ENCODE assay signal across 27 cellular contexts in the genomic region with DNA sequence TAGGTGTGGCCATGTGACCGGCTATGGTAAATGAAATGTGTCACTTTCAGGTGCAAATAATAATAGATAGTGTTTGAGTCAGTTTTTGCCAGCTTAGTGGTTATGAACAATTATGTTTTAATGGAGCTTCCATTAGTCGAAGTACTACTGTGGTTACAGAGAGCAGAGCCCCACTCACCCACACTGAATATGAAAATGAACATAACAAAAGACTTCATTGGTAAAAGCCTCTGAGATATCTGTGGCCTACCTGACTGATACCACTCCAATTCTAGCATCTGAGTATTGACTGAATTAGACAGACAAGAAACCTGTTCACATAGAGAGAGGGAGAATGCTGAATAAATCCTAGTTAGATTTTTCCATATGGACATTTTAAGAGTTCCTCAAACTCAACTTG.
"Had no signal": no experiment of that assay in that cellular context is flagged by ENCODE, and none has a peak within 500 bp of the region (broad histone marks: within the 10 kb centered on the region; RNA-seq: fewer than 3 reads in every experiment).

No MANE protein-coding gene starts in this region.

- H2AFZ ChIP-seq: neural progenitor cell, parathyroid adenoma had no signal

- H3K27me3 Mint-ChIP-seq: stimulated activated naive B cell treated with anti-CD40 and anti-IgM and Interleukin-4, amounts not matched to agents 10 μg/mL and 1 μg/mL and 100 μg/mL, for 72 hours; stimulated activated naive CD8-positive, alpha-beta T cell treated with anti-CD3 and anti-CD28 coated beads, Interleukin-15, Interleukin-2, amounts not matched to agents 100 ng/mL and 50 ng/mL, for 24 hours had no signal

- H3K4me2 ChIP-seq: neural progenitor cell had no signal

- H3K9ac ChIP-seq: neural progenitor cell, parathyroid adenoma had no signal

- H3K27ac Mint-ChIP-seq: nephron; neural progenitor cell; progenitor cell of endocrine pancreas; stimulated activated effector memory CD8-positive, alpha-beta T cell treated with anti-CD3 and anti-CD28 coated beads, Interleukin-12 subunit alpha, Interleukin-12 subunit beta, amount 100 ng/mL, for 72 hours; stimulated activated naive B cell treated with anti-CD40 and anti-IgM and Interleukin-4, amounts not matched to agents 10 μg/mL and 1 μg/mL and 100 μg/mL, for 72 hours; stimulated activated naive CD8-positive, alpha-beta T cell treated with anti-CD3 and anti-CD28 coated beads, Interleukin-15, Interleukin-2, amounts not matched to agents 100 ng/mL and 50 ng/mL, for 24 hours had no signal

- H3K36me3 Mint-ChIP-seq: neural progenitor cell; stimulated activated effector memory CD8-positive, alpha-beta T cell treated with anti-CD3 and anti-CD28 coated beads, Interleukin-12 subunit alpha, Interleukin-12 subunit beta, amount 100 ng/mL, for 72 hours; stimulated activated naive B cell treated with anti-CD40 and anti-IgM and Interleukin-4, amounts not matched to agents 10 μg/mL and 1 μg/mL and 100 μg/mL, for 72 hours had no signal

- DNase-seq: occipital lobe; ovary; posterior cingulate gyrus; psoas muscle; right cardiac atrium; right lobe of liver; sigmoid colon; small intestine; stimulated activated CD4-positive, alpha-beta T cell treated with anti-CD3 and anti-CD28 coated beads, Interleukin-15, amount 100 ng/mL, for 24 hours; stimulated activated CD4-positive, alpha-beta T cell treated with anti-CD3 and anti-CD28 coated beads, Interleukin-2, amount 100 ng/mL, for 24 hours; stimulated activated CD4-positive, alpha-beta T cell treated with anti-CD3 and anti-CD28 coated beads, Interleukin-2, amount 100 ng/mL, for 48 hours; stimulated activated CD4-positive, alpha-beta T cell treated with anti-CD3 and anti-CD28 coated beads, Interleukin-4, amount 100 ng/mL, for 24 hours; stimulated activated naive B cell treated with anti-CD40 and anti-IgM and Interleukin-4, amounts not matched to agents 10 μg/mL and 1 μg/mL and 100 μg/mL, for 72 hours; stimulated activated naive CD4-positive, alpha-beta T cell treated with Interleukin-2 at 50 U/mL for 16 hours; stomach; thyroid gland; trophoblast cell; upper lobe of left lung had no signal

- H3K79me2 ChIP-seq: parathyroid adenoma had no signal

- H3K4me3 Mint-ChIP-seq: nephron; neural progenitor cell; stimulated activated effector memory CD8-positive, alpha-beta T cell treated with anti-CD3 and anti-CD28 coated beads, Interleukin-12 subunit alpha, Interleukin-12 subunit beta, amount 100 ng/mL, for 72 hours; stimulated activated naive B cell treated with anti-CD40 and anti-IgM and Interleukin-4, amounts not matched to agents 10 μg/mL and 1 μg/mL and 100 μg/mL, for 72 hours; stimulated activated naive CD8-positive, alpha-beta T cell treated with anti-CD3 and anti-CD28 coated beads, Interleukin-15, Interleukin-2, amounts not matched to agents 100 ng/mL and 50 ng/mL, for 24 hours had no signal

- H3K9me3 ChIP-seq: ovary, psoas muscle, right lobe of liver, stomach, thoracic aorta, thyroid gland, tibial nerve, upper lobe of left lung, vagina had no signal

- H3K4me1 Mint-ChIP-seq: stimulated activated effector memory CD8-positive, alpha-beta T cell treated with anti-CD3 and anti-CD28 coated beads, Interleukin-12 subunit alpha, Interleukin-12 subunit beta, amount 100 ng/mL, for 72 hours; stimulated activated naive B cell treated with anti-CD40 and anti-IgM and Interleukin-4, amounts not matched to agents 10 μg/mL and 1 μg/mL and 100 μg/mL, for 72 hours had no signal

- ATAC-seq: psoas muscle; right cardiac atrium; right lobe of liver; stimulated activated effector memory CD8-positive, alpha-beta T cell treated with anti-CD3 and anti-CD28 coated beads, Interleukin-12 subunit alpha, Interleukin-12 subunit beta, amount 100 ng/mL, for 72 hours; stimulated activated naive B cell treated with anti-CD40 and anti-IgM and Interleukin-4, amounts not matched to agents 10 μg/mL and 1 μg/mL and 100 μg/mL, for 72 hours had no signal

- H3K4me1 ChIP-seq: neural progenitor cell, right lobe of liver, stomach, tibial nerve, upper lobe of left lung, vagina had no signal

- H3K27ac ChIP-seq: neural progenitor cell, ovary, parathyroid adenoma, psoas muscle, right lobe of liver, stomach, thoracic aorta, tibial nerve, upper lobe of left lung, vagina had no signal

- H3K36me3 ChIP-seq: neural progenitor cell, ovary, right lobe of liver, sigmoid colon, stomach, thoracic aorta, thyroid gland, tibial nerve, upper lobe of left lung, vagina had no signal

- H3K9me3 Mint-ChIP-seq: nephron, neural progenitor cell had no signal

- H3K4me3 ChIP-seq: neural progenitor cell, ovary, psoas muscle, right lobe of liver, sigmoid colon, stomach, thoracic aorta, thyroid gland, tibial nerve, upper lobe of left lung, vagina had no signal

- H3K27me3 ChIP-seq: neural progenitor cell, ovary, right lobe of liver, sigmoid colon, stomach, thyroid gland, tibial nerve, upper lobe of left lung, vagina had no signal
